Comparison of ENCODE assay signal across 21 cellular contexts in genomic region chr12:124570810-124571209, GRCh38.
"Had no signal": no experiment of that assay in that cellular context is flagged by ENCODE, and none has a peak within 500 bp of the region (broad histone marks: within the 10 kb centered on the region; RNA-seq: fewer than 3 reads in every experiment).

No MANE protein-coding gene starts in this region.

- H3K9me3 Mint-ChIP-seq: activated CD8-positive, alpha-beta T cell treated with anti-CD3 and anti-CD28 coated beads for 36 hours; activated naive CD4-positive, alpha-beta T cell treated with anti-CD3 and anti-CD28 coated beads, Interleukin-2, amount 10 ng/mL, durations not matched to agents 7 days and 5 days; activated naive CD8-positive, alpha-beta T cell treated with anti-CD3 and anti-CD28 coated beads for 36 hours; activated T-cell treated with anti-CD3 and anti-CD28 coated beads, Interleukin-2, amount 50 U/mL, for 72 hours; activated T-helper 2 cell treated with anti-CD3 and anti-CD28 coated beads, Interferon-gamma antibody, Interleukin-2, Interleukin-4, amounts not matched to agents 10 μg/mL and 5 μg/mL and 100 μg/mL, durations not matched to agents 14 hours and 24 hours and 36 hours; T-cell had no signal

- H3K36me3 Mint-ChIP-seq: activated naive CD4-positive, alpha-beta T cell treated with anti-CD3 and anti-CD28 coated beads, Interleukin-2, amount 10 ng/mL, durations not matched to agents 7 days and 5 days; activated naive CD8-positive, alpha-beta T cell treated with anti-CD3 and anti-CD28 coated beads for 36 hours; T-cell had no signal

- H3K27ac ChIP-seq: VCaP had no signal

- DNase-seq: activated CD4-positive, alpha-beta T cell treated with anti-CD3 and anti-CD28 coated beads for 4 hours; activated CD8-positive, alpha-beta memory T cell treated with anti-CD3 and anti-CD28 coated beads, Interleukin-2, amount 50 U/mL, for 4 hours; activated CD8-positive, alpha-beta T cell treated with anti-CD3 and anti-CD28 coated beads for 36 hours; activated gamma-delta T cell treated with Interleukin-2 at 50 U/mL for 16 hours; activated naive CD4-positive, alpha-beta T cell treated with anti-CD3 and anti-CD28 coated beads, Interleukin-2, amount 10 ng/mL, durations not matched to agents 7 days and 5 days; activated naive CD8-positive, alpha-beta T cell treated with anti-CD3 and anti-CD28 coated beads for 36 hours; activated T-cell treated with anti-CD3 and anti-CD28 coated beads, Interleukin-2, amount 50 U/mL, for 72 hours; Kasumi-1; KBM-7; NCI-H1105 treated with DMSO at 0.1 percent for 48 hours; NCI-H146; NCI-H187 treated with DMSO at 0.1 percent for 48 hours; NCI-H2081 treated with DMSO at 0.1 percent for 48 hours; NCI-H446; NCI-H524; SIG-M5; T-cell; T-helper 2 cell; T1000 had no signal

- H3K27me3 Mint-ChIP-seq: activated CD8-positive, alpha-beta T cell treated with anti-CD3 and anti-CD28 coated beads for 36 hours; activated naive CD8-positive, alpha-beta T cell treated with anti-CD3 and anti-CD28 coated beads for 36 hours; T-cell had no signal

- H3K4me3 Mint-ChIP-seq: activated CD8-positive, alpha-beta T cell treated with anti-CD3 and anti-CD28 coated beads for 36 hours; activated naive CD4-positive, alpha-beta T cell treated with anti-CD3 and anti-CD28 coated beads, Interleukin-2, amount 10 ng/mL, durations not matched to agents 7 days and 5 days; activated naive CD8-positive, alpha-beta T cell treated with anti-CD3 and anti-CD28 coated beads for 36 hours; activated T-cell treated with anti-CD3 and anti-CD28 coated beads, Interleukin-2, amount 50 U/mL, for 72 hours had no signal

- H3K27ac Mint-ChIP-seq: activated CD8-positive, alpha-beta T cell treated with anti-CD3 and anti-CD28 coated beads for 36 hours; activated naive CD4-positive, alpha-beta T cell treated with anti-CD3 and anti-CD28 coated beads, Interleukin-2, amount 10 ng/mL, durations not matched to agents 7 days and 5 days; activated naive CD8-positive, alpha-beta T cell treated with anti-CD3 and anti-CD28 coated beads for 36 hours; activated T-cell treated with anti-CD3 and anti-CD28 coated beads, Interleukin-2, amount 50 U/mL, for 72 hours; activated T-helper 2 cell treated with anti-CD3 and anti-CD28 coated beads, Interferon-gamma antibody, Interleukin-2, Interleukin-4, amounts not matched to agents 10 μg/mL and 5 μg/mL and 100 μg/mL, durations not matched to agents 14 hours and 24 hours and 36 hours; T-cell had no signal

- ATAC-seq: activated CD8-positive, alpha-beta T cell treated with anti-CD3 and anti-CD28 coated beads for 36 hours; activated T-cell treated with anti-CD3 and anti-CD28 coated beads, Interleukin-2, amount 50 U/mL, for 72 hours; T-cell had no signal
